8 cellular contexts compared by ENCODE assay signal in the genomic region with DNA sequence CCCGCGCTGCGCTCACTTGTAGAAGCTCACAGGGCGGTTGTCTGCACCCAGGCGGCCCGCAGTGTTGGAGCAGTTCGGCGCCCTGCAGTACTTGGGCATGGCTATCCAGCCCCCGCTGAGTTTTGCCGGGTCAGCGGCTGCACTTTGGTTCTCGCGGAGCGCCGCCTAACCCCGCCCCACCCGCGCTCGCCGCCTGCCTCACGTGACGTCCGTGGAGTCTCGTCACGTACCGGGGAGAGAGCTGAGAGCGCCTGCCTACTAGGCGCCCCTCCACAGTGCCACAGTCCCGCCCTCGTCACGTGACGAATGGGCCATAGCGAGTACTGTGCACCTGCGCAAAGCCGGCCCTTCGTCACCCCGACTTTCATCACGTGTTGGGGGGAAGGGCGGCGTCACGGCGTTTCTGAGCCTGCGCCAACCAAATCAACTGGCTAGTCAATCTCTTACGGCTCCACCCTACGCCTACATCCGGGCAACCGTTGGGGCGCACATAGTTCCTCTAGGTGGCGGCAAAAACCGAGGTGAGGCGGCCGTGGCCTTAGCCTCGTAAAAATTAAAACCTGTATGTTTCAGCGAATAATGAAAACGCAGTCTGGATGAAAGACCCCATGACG. TPM values are rescaled to one million over a fixed set of nuclear protein-coding genes. Genes with fewer than 3 reads are reported as not detected.
DNase-seq lines count a peak whose midpoint lies in the region; TF ChIP-seq lines count a peak whose summit lies in the region.

A gene with protein sequence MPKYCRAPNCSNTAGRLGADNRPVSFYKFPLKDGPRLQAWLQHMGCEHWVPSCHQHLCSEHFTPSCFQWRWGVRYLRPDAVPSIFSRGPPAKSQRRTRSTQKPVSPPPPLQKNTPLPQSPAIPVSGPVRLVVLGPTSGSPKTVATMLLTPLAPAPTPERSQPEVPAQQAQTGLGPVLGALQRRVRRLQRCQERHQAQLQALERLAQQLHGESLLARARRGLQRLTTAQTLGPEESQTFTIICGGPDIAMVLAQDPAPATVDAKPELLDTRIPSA (minus strand): TSS at position 167 of the 614 bp plus-strand sequence. CDS start 68 bp downstream, at position 99.

- H3K27me3 ChIP-seq in GM06990 (replicated peaks; ENCODE audit: control insufficient read depth, insufficient read depth, low read length): no peaks in the 10 kb centered on the region

- no peaks in the 10 kb centered on the region for H3K36me3 ChIP-seq in GM06990 (ENCODE audit: control insufficient read depth, insufficient read depth, low read length)

- peak within 1 kb of the TSS; percentile 97 for H3K27ac ChIP-seq in temporal lobe (ENCODE audit: low read depth, low read length)

- in situ Hi-C loops in SK-MEL-5 (cut with HindIII; ENCODE audit: low pct_unique_long_range_greater_than_20kb, low sequenced_read_pairs): no loop called here

- peak within 1 kb of the TSS; percentile 88 for H3K4me3 ChIP-seq in GM06990 (replicated peaks; ENCODE audit: low read depth, low read length)
- H3K4me3 ChIP-seq in HFF-Myc (replicated peaks; ENCODE audit: low read depth, low read length): peak within 1 kb of the TSS; percentile 72

- TF ChIP-seq CTCF in GM06990 (IDR thresholded peaks at IDR 0.05; ENCODE audit: insufficient read depth, low read length, poor library complexity, severe bottlenecking): peak; percentile 51
- peak; percentile 41 for TF ChIP-seq CTCF in HFF-Myc (IDR thresholded peaks at IDR 0.05; ENCODE audit: low read depth, low read length, missing control alignments)

- DNase-seq in GM06990 (ENCODE audit: extremely low read depth, insufficient read length) (peak; percentile 99), HFF-Myc (ENCODE audit: extremely low read depth, low read depth) (peak; percentile 96), MV-4-11 (lab: John Stamatoyannopoulos, UW) (peak; percentile 100), SK-MEL-5 (ENCODE audit: low read depth, low spot score) (peak; percentile 98), globus pallidus (ENCODE audit: low spot score) (peak; percentile 99), nucleus accumbens (lab: John Stamatoyannopoulos, UW) (peak; percentile 86 to 100 (median 99))
- peak; percentile 100 for DNase-seq in activated naive CD4-positive, alpha-beta T cell treated with anti-CD3 and anti-CD28 coated beads, Interleukin-2, amount 50 U/mL, for 16 hours

RNA-seq across cellular contexts. Expression of the gene that starts here (rescaled TPM):
- 1.5 and 1.6 TPM in 2 replicates for total RNA-seq in SK-MEL-5 (2014; rRNA removed; shearing (Covaris generic))
- 7.4 and 8.2 TPM in 2 replicates for polyA plus RNA-seq in SK-MEL-5 (2015; cell fraction: cytosol; rRNA removed)
- polyA plus RNA-seq in SK-MEL-5 (2015; cell fraction: nucleus; rRNA removed): 1.3 and 7.7 TPM in 2 replicates
- 2.2 TPM for total RNA-seq in temporal lobe

Comparison
In these comparisons a context has a peak if more than half of its experiments do, and no peak if none do; other contexts are left out.
1. Peak in every context shown above with its lines: DNase-seq, H3K4me3 ChIP-seq and H3K27ac ChIP-seq.